Comparison of ENCODE assay signal across 15 cellular contexts in genomic region chr20:56428881-56429280, GRCh38. TPM values are rescaled to one million over a fixed set of nuclear protein-coding genes. Genes with fewer than 3 reads are reported as not detected.
DNase-seq lines count a peak whose midpoint lies in the region; ATAC-seq and TF ChIP-seq lines count a peak whose summit lies in the region.
"Had no signal": no experiment of that assay in that cellular context is flagged by ENCODE, and none has a peak within 500 bp of the region (broad histone marks: within the 10 kb centered on the region; RNA-seq: fewer than 3 reads in every experiment).

No MANE protein-coding gene starts in this region.

- H3K9me3 Mint-ChIP-seq in activated T-cell treated with anti-CD3 and anti-CD28 coated beads, Interleukin-2, amount 50 U/mL, for 72 hours: no peaks in the 10 kb centered on the region
- H3K9me3 Mint-ChIP-seq in activated CD4-positive, alpha-beta memory T cell treated with anti-CD3 and anti-CD28 coated beads for 36 hours: no peaks in the 10 kb centered on the region
- H3K9me3 Mint-ChIP-seq in stimulated activated effector memory CD8-positive, alpha-beta T cell treated with anti-CD3 and anti-CD28 coated beads, Interleukin-12 subunit alpha, Interleukin-12 subunit beta, amount 100 ng/mL, for 72 hours: no peaks in the 10 kb centered on the region
- no peaks in the 10 kb centered on the region for H3K9me3 Mint-ChIP-seq in WTC11

- POLR2A ChIA-PET in activated CD4-positive, alpha-beta memory T cell treated with anti-CD3 and anti-CD28 coated beads for 36 hours (lab: Charles Lee): interaction anchor here (1.1 to 4.0 kb wide), 7 partner anchors 8 to 40 kb away, joined by 3 to 19 read pairs (median 4); partner anchors contain the start of genes CASS4 and RTF2
- POLR2A ChIA-PET in WTC11 (lab: Charles Lee): interaction anchor here (0.6 to 0.7 kb wide), 2 partner anchors 17 to 554 kb away, joined by 4 to 5 read pairs; no protein-coding TSS in a partner anchor

- H3K27me3 Mint-ChIP-seq in activated T-cell treated with anti-CD3 and anti-CD28 coated beads, Interleukin-2, amount 50 U/mL, for 72 hours (ENCODE audit: low read depth): no peaks in the 10 kb centered on the region
- H3K27me3 Mint-ChIP-seq in activated CD4-positive, alpha-beta memory T cell treated with anti-CD3 and anti-CD28 coated beads for 36 hours: no peaks in the 10 kb centered on the region
- H3K27me3 Mint-ChIP-seq in WTC11 (ENCODE audit: low read depth): peaks cover 41% of the 10 kb centered on the region

- intact Hi-C loops in activated CD4-positive, alpha-beta memory T cell treated with anti-CD3 and anti-CD28 coated beads for 36 hours (cut with micrococcal nuclease): loop anchor here (1.0 to 2.0 kb wide), 2 partner anchors 11 to 14 kb away; no protein-coding TSS in a partner anchor

- H3K27ac ChIP-seq in foreskin keratinocyte: no peak overlapping the region
- H3K27ac ChIP-seq: left ventricle myocardium inferior, ovary, uterus had no signal

- CTCF ChIA-PET in activated CD4-positive, alpha-beta memory T cell treated with anti-CD3 and anti-CD28 coated beads for 36 hours (lab: Charles Lee): interaction anchor here (2.6 kb wide), 1 partner anchor 10 kb away, joined by 9 read pairs; no protein-coding TSS in a partner anchor
- CTCF ChIA-PET in WTC11 (lab: Charles Lee): no interaction called here

- H3K27ac Mint-ChIP-seq in activated T-cell treated with anti-CD3 and anti-CD28 coated beads, Interleukin-2, amount 50 U/mL, for 72 hours: peak overlapping the region; percentile 91
- H3K27ac Mint-ChIP-seq in activated CD4-positive, alpha-beta memory T cell treated with anti-CD3 and anti-CD28 coated beads for 36 hours: peak overlapping the region; percentile 87
- peak overlapping the region; percentile 90 for H3K27ac Mint-ChIP-seq in stimulated activated effector memory CD8-positive, alpha-beta T cell treated with anti-CD3 and anti-CD28 coated beads, Interleukin-12 subunit alpha, Interleukin-12 subunit beta, amount 100 ng/mL, for 72 hours
- no peak overlapping the region for H3K27ac Mint-ChIP-seq in WTC11
- H3K27ac Mint-ChIP-seq: brain had no signal

- peaks cover 8% of the 10 kb centered on the region for H3K4me1 ChIP-seq in foreskin keratinocyte
- H3K4me1 ChIP-seq: uterus had no signal

- H3K4me1 Mint-ChIP-seq in activated T-cell treated with anti-CD3 and anti-CD28 coated beads, Interleukin-2, amount 50 U/mL, for 72 hours (ENCODE audit: low read depth): peaks cover 56% of the 10 kb centered on the region
- H3K4me1 Mint-ChIP-seq in activated CD4-positive, alpha-beta memory T cell treated with anti-CD3 and anti-CD28 coated beads for 36 hours (ENCODE audit: low read depth): peaks cover 73% of the 10 kb centered on the region
- H3K4me1 Mint-ChIP-seq in stimulated activated effector memory CD8-positive, alpha-beta T cell treated with anti-CD3 and anti-CD28 coated beads, Interleukin-12 subunit alpha, Interleukin-12 subunit beta, amount 100 ng/mL, for 72 hours: peaks cover 62% of the 10 kb centered on the region
- H3K4me1 Mint-ChIP-seq in WTC11: no peaks in the 10 kb centered on the region

- TF ChIP-seq CTCF in foreskin keratinocyte (conservative IDR thresholded peaks at IDR 0.05): no peak
- TF ChIP-seq CTCF in WTC11 (IDR thresholded peaks at IDR 0.05): no peak

- H3K27me3 ChIP-seq in foreskin keratinocyte: no peaks in the 10 kb centered on the region
- H3K27me3 ChIP-seq: ovary, uterus had no signal

- H3K36me3 Mint-ChIP-seq in activated T-cell treated with anti-CD3 and anti-CD28 coated beads, Interleukin-2, amount 50 U/mL, for 72 hours (ENCODE audit: insufficient read depth in 2 of 2): peaks cover 0 to 5% of the 10 kb centered on the region in 2 donors
- H3K36me3 Mint-ChIP-seq in activated CD4-positive, alpha-beta memory T cell treated with anti-CD3 and anti-CD28 coated beads for 36 hours: peaks cover under 1% of the 10 kb centered on the region
- H3K36me3 Mint-ChIP-seq in stimulated activated effector memory CD8-positive, alpha-beta T cell treated with anti-CD3 and anti-CD28 coated beads, Interleukin-12 subunit alpha, Interleukin-12 subunit beta, amount 100 ng/mL, for 72 hours: peaks cover 15% of the 10 kb centered on the region
- no peaks in the 10 kb centered on the region for H3K36me3 Mint-ChIP-seq in WTC11
- H3K36me3 Mint-ChIP-seq: brain had no signal

- peak overlapping the region; percentile 64 to 66 for H3K4me3 Mint-ChIP-seq in activated T-cell treated with anti-CD3 and anti-CD28 coated beads, Interleukin-2, amount 50 U/mL, for 72 hours
- H3K4me3 Mint-ChIP-seq in activated CD4-positive, alpha-beta memory T cell treated with anti-CD3 and anti-CD28 coated beads for 36 hours: peak overlapping the region; percentile 66
- peak overlapping the region; percentile 54 for H3K4me3 Mint-ChIP-seq in stimulated activated effector memory CD8-positive, alpha-beta T cell treated with anti-CD3 and anti-CD28 coated beads, Interleukin-12 subunit alpha, Interleukin-12 subunit beta, amount 100 ng/mL, for 72 hours
- H3K4me3 Mint-ChIP-seq in WTC11: no peak overlapping the region

- no peak for ATAC-seq in activated T-cell treated with anti-CD3 and anti-CD28 coated beads, Interleukin-2, amount 50 U/mL, for 72 hours (replicated peaks in 1 of 2)
- ATAC-seq in foreskin keratinocyte (peak; percentile 8), HG02642 (IDR thresholded peaks at IDR 0.05; ENCODE audit: poor library complexity, unreplicated experiment) (no peak), WTC11 (no peak)
- ATAC-seq in stimulated activated effector memory CD8-positive, alpha-beta T cell treated with anti-CD3 and anti-CD28 coated beads, Interleukin-12 subunit alpha, Interleukin-12 subunit beta, amount 100 ng/mL, for 72 hours: no peak
- ATAC-seq: Panc1 had no signal

- no peak for DNase-seq in activated T-cell treated with anti-CD3 and anti-CD28 coated beads, Interleukin-2, amount 50 U/mL, for 72 hours
- no peak for DNase-seq in activated T-cell treated with anti-CD3 and anti-CD28 coated beads, Interleukin-2, amount 50 U/mL, for 1 hour
- DNase-seq in activated CD4-positive, alpha-beta memory T cell treated with anti-CD3 and anti-CD28 coated beads for 36 hours: peak; percentile 8
- no peak for DNase-seq in foreskin keratinocyte
- DNase-seq in stimulated activated effector memory CD8-positive, alpha-beta T cell treated with anti-CD3 and anti-CD28 coated beads, Interleukin-12 subunit alpha, Interleukin-12 subunit beta, amount 100 ng/mL, for 72 hours (ENCODE audit: low spot score in 2 of 2): no peak
- no peak for DNase-seq in WTC11 (ENCODE audit: low spot score)
- no peak for DNase-seq in cerebellar nuclear complex (lab: John Stamatoyannopoulos, UW)
- DNase-seq: left ventricle myocardium inferior, NCI-H1092 treated with DMSO at 0.1 percent for 48 hours, NCI-H510A, ovary, uterus had no signal

TF ChIP-seq in WTC11, 78 proteins besides CTCF, POLR2A, EP300 and RAD21 (continues in another document):
- no peak for TF ChIP-seq MYBL2 (CRISPR knock-in tag; IDR thresholded peaks at IDR 0.05)
- TF ChIP-seq, protein P1, sequence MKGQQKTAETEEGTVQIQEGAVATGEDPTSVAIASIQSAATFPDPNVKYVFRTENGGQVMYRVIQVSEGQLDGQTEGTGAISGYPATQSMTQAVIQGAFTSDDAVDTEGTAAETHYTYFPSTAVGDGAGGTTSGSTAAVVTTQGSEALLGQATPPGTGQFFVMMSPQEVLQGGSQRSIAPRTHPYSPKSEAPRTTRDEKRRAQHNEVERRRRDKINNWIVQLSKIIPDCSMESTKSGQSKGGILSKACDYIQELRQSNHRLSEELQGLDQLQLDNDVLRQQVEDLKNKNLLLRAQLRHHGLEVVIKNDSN (CRISPR knock-in tag; IDR thresholded peaks at IDR 0.05): no peak
- TF ChIP-seq FOXP1 (CRISPR knock-in tag; IDR thresholded peaks at IDR 0.05; ENCODE audit: borderline replicate concordance): no peak
- no peak for TF ChIP-seq IRF1 (CRISPR knock-in tag; IDR thresholded peaks at IDR 0.05)
- TF ChIP-seq FOXJ3 (CRISPR knock-in tag; IDR thresholded peaks at IDR 0.05; ENCODE audit: borderline replicate concordance): no peak
- no peak for TF ChIP-seq GTF2I (CRISPR knock-in tag; conservative IDR thresholded peaks at IDR 0.05)
- TF ChIP-seq ZNF396 (CRISPR knock-in tag; IDR thresholded peaks at IDR 0.05; ENCODE audit: borderline replicate concordance): no peak

RNA-seq across cellular contexts. Expression of gene CASS4, which starts 16.8 kb away (rescaled TPM):
- total RNA-seq in activated T-cell treated with anti-CD3 and anti-CD28 coated beads, Interleukin-2, amount 50 U/mL, for 72 hours: 1 to 10 TPM; 3.5 to 6.9 TPM
- total RNA-seq in activated CD4-positive, alpha-beta memory T cell treated with anti-CD3 and anti-CD28 coated beads for 36 hours: 1 to 10 TPM; 7.8 to 8.6 TPM
- total RNA-seq in foreskin keratinocyte: not detected in 2 replicates
- 0.01 TPM in 1 of 2 replicates, not detected in the other for polyA plus RNA-seq in foreskin keratinocyte
- total RNA-seq in WTC11 (2021): 0.11 to 0.14 TPM (median 0.13 TPM) in 3 replicates

RNA-seq across cellular contexts. Expression of gene CSTF1, which starts 36.4 kb away (rescaled TPM):
- 10 to 100 TPM; 63.7 to 74.5 TPM for total RNA-seq in activated T-cell treated with anti-CD3 and anti-CD28 coated beads, Interleukin-2, amount 50 U/mL, for 72 hours
- 10 to 100 TPM; 53.9 to 56.6 TPM for total RNA-seq in activated CD4-positive, alpha-beta memory T cell treated with anti-CD3 and anti-CD28 coated beads for 36 hours
- 39.8 and 40.2 TPM in 2 replicates for total RNA-seq in foreskin keratinocyte
- polyA plus RNA-seq in foreskin keratinocyte: 20.5 and 25.1 TPM in 2 replicates
- total RNA-seq in WTC11 (2021): 53.9 to 58.5 TPM (median 54.2 TPM) in 3 replicates

RNA-seq across cellular contexts. Expression of gene AURKA, which starts 36.9 kb away (rescaled TPM):
- 100 to 1,000 TPM; 110 to 142 TPM for total RNA-seq in activated T-cell treated with anti-CD3 and anti-CD28 coated beads, Interleukin-2, amount 50 U/mL, for 72 hours
- 100 to 1,000 TPM in 1 of 2 experiments, 10 to 100 TPM in 1; 99.7 to 101 TPM for total RNA-seq in activated CD4-positive, alpha-beta memory T cell treated with anti-CD3 and anti-CD28 coated beads for 36 hours
- total RNA-seq in foreskin keratinocyte (59.4 and 77.9 TPM in 2 replicates), WTC11 (2021) (89.1 to 103 TPM (median 89.9 TPM) in 3 replicates)
- polyA plus RNA-seq in foreskin keratinocyte: 38.0 and 57.6 TPM in 2 replicates

RNA-seq across cellular contexts. Expression of gene RTF2, which starts 39.5 kb away (rescaled TPM):
- total RNA-seq in activated T-cell treated with anti-CD3 and anti-CD28 coated beads, Interleukin-2, amount 50 U/mL, for 72 hours: 10 to 100 TPM; 80.8 to 82.7 TPM
- total RNA-seq in activated CD4-positive, alpha-beta memory T cell treated with anti-CD3 and anti-CD28 coated beads for 36 hours: 10 to 100 TPM; 81.8 to 83.1 TPM
- total RNA-seq in foreskin keratinocyte: 56.0 and 58.9 TPM in 2 replicates
- 67.1 and 76.1 TPM in 2 replicates for polyA plus RNA-seq in foreskin keratinocyte
- total RNA-seq in WTC11 (2021): 46.3 to 56.1 TPM (median 51.7 TPM) in 3 replicates
